ENCODE assay signal across 1 cellular context in the genomic region with DNA sequence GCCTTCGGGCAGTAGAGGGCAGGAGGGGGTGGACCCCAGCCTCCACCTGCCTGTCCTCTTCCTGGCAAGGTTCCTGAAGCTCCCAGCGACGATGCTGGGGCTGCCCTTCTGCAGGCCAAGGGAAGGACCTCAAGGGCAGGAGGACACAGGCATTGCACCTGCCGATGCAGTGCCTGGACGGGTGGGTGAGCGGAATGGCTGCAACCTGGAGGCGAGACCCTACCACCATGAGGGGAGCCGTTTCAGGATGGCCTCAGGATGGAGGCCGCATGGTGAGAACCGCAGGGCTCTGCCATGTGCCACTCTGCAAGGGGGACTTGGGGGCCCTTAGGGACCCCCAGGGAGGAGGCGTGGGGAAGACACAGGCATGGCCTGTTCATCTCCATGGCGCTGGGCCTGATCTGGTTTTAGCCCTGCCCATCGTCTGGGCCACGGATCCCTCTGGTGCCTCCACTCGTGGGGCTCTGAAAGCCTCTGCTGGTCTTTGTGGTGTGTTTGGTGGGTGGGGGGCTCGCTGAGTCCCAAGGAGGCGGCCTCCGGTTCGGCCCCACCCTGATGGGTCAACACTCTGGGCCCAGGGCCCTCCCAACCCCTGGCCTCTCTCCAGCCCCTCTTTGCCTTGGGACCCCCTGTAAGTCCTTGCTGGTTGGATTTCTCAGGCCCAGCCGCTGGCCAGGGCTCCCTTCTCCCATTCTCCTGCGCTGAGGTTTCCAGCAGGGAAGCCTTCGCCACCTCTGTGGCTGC.
TF ChIP-seq lines count a peak whose summit lies in the region.

No MANE protein-coding gene starts in this region.

TF ChIP-seq in HEK293, 187 proteins besides CTCF, POLR2A, EP300 and RAD21:
- peak; percentile 59; the same call in 1 of the 2 replicates for TF ChIP-seq ZNF140 (tag by site-specific recombination; IDR thresholded peaks at IDR 0.05)
- TF ChIP-seq SP3 (tag by site-specific recombination; IDR thresholded peaks at IDR 0.05) = no peak
TF ChIP-seq in HEK293: peak in this region for 1.
